ENCODE assay signal across 1 cellular context in the genomic region with DNA sequence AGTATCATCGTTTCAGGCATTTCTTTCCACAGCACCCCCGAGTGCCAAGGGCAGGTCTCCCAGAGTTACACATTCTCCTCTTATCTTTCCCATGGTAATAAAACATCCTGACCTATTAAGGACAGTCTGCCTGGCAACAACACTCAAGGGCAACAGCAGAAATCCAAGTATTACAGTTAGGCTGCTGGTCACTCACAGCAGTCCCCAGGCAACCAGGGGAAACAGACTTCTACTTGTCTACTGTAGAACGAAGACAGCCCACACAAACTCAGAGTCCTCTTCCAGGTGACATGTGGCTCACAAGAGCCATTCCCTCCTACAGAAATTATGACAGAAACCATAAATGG.
TF ChIP-seq lines count a peak whose summit lies in the region.

No MANE protein-coding gene starts in this region.

TF ChIP-seq in IMR-90, 13 proteins besides CTCF, POLR2A, EP300 and RAD21:
- TF ChIP-seq RFX5 (IDR thresholded peaks at IDR 0.05; ENCODE audit: low read depth, low read length): peak; percentile 34; the same call in 1 of the 2 replicates
- no peak for TF ChIP-seq FOS (IDR thresholded peaks at IDR 0.05; ENCODE audit: low read depth, low read length)
